Comparison of ENCODE assay signal across 8 cellular contexts in the genomic region with DNA sequence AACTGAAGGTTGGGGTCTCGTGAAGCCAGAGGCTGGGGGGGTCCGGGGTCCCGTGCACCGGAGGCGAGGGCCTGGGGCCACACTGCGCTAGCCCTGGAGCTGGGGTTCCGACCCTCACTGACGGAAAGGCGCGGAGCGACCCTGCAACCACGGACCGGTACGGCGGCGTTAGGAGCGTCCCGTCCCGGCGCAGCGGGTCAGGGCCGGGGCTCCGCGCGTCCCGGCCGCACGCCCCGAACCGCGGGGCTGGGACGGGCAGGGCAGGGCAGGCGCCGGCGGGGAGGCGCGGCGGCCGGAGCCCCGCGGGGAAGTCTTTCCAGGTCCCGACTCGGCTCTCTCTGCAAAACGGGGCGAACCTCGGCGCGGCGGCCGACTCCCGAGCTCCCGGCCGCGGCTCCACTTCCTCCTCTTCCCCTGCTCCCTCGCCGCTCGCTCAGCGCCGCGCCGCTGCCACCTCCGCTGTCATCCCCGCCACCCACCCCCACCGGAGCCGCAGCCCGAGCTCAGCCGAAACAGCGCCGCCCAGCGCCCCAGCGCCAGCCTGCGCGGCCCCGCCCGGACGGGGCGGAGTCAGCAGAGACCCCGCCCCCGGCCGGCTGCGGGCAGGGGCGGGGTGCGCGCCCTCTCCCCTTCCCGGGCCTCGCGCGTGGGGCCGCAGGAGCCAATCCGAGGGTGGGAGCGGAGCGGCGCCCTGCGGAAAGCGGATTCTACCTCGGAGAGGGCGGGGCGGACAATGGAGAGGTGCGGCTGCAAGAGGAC. TPM values are rescaled to one million over a fixed set of nuclear protein-coding genes. Genes with fewer than 3 reads are reported as not detected.
A peak's percentile ranks its signal among the peaks of the same experiment; 100 is the strongest.
DNase-seq lines count a peak whose midpoint lies in the region; ATAC-seq, FAIRE-seq and TF ChIP-seq lines count a peak whose summit lies in the region.

Gene GDPD5 (minus strand): TSS at position 509 of the 759 bp plus-strand sequence. CDS start 48,206 bp downstream, outside the sequence.

- H3K36me3 Mint-ChIP-seq in T-helper 17 cell (ENCODE audit: low read depth) = no peaks in the 10 kb centered on the region

- ATAC-seq in HG02840 (IDR thresholded peaks at IDR 0.05; ENCODE audit: low FRiP score, unreplicated experiment) = peak; percentile 61
- peak; percentile 93 for ATAC-seq in T-helper 17 cell

- FAIRE-seq in GM12891 (lab: Jason Lieb, UNC) = peak; percentile 95

- H3K4me3 Mint-ChIP-seq in T-helper 17 cell = peak within 1 kb of the TSS; percentile 90

- no peaks in the 10 kb centered on the region for H3K27me3 Mint-ChIP-seq in T-helper 17 cell

- DNase-seq in GM12891 (ENCODE audit: insufficient read length, low spot score) (peak; percentile 97), NCI-H1436 treated with DMSO at 0.1 percent for 48 hours (lab: John Stamatoyannopoulos, UW) (peak; percentile 42), T-helper 17 cell (peak; percentile 87 to 89 (median 87)), amygdala (lab: John Stamatoyannopoulos, UW) (peak in 53 of 56 donors; percentile 12 to 86 (median 68)), hepatic stellate cell (ENCODE audit: low spot score) (peak; percentile 94), retina (peak; percentile 89)
- no peak for DNase-seq in NK-92 treated with Interleukin-12 subunit alpha and Interleukin-12 subunit beta, amount 100 ng/mL, for 24 hours (lab: John Stamatoyannopoulos, UW)

- peaks cover 33% of the 10 kb centered on the region for H3K4me1 Mint-ChIP-seq in T-helper 17 cell

- no peak for TF ChIP-seq POLR2A in GM12891 (IDR thresholded peaks at IDR 0.05; ENCODE audit: low read depth, low read length)

- peak within 1 kb of the TSS; percentile 89 for H3K27ac Mint-ChIP-seq in T-helper 17 cell

- no peaks in the 10 kb centered on the region for H3K9me3 ChIP-seq in T-helper 17 cell (ENCODE audit: control insufficient read depth, low read length, poor library complexity, severe bottlenecking)

TF ChIP-seq in GM12891, 5 proteins besides CTCF, POLR2A, EP300 and RAD21:
- TF ChIP-seq PAX5 (IDR thresholded peaks at IDR 0.05; ENCODE audit: insufficient read depth, low read length, severe bottlenecking) (peak; percentile 38), SPI1 (IDR thresholded peaks at IDR 0.05; ENCODE audit: low read depth, low read length) (0 out of 2 replicates have a peak, but pooled peaks have one; percentile 21), POLR2AphosphoS5 (IDR thresholded peaks at IDR 0.05; ENCODE audit: low read depth, low read length) (no peak), POU2F2 (IDR thresholded peaks at IDR 0.05; ENCODE audit: low read depth, low read length) (no peak), TAF1 (IDR thresholded peaks at IDR 0.05; ENCODE audit: low read depth, low read length) (no peak)

RNA-seq across cellular contexts. Expression of gene GDPD5, which starts in this region (rescaled TPM):
- polyA plus RNA-seq in GM12891 (2012; ENCODE audit: low read depth, missing spikeins) = 3.4 TPM
- 100 to 1,000 TPM in 1 of 2 donors, 10 to 100 TPM in 1; 77.3 to 108 TPM for total RNA-seq in T-helper 17 cell
